Comparison of ENCODE assay signal across 8 cellular contexts in the genomic region with DNA sequence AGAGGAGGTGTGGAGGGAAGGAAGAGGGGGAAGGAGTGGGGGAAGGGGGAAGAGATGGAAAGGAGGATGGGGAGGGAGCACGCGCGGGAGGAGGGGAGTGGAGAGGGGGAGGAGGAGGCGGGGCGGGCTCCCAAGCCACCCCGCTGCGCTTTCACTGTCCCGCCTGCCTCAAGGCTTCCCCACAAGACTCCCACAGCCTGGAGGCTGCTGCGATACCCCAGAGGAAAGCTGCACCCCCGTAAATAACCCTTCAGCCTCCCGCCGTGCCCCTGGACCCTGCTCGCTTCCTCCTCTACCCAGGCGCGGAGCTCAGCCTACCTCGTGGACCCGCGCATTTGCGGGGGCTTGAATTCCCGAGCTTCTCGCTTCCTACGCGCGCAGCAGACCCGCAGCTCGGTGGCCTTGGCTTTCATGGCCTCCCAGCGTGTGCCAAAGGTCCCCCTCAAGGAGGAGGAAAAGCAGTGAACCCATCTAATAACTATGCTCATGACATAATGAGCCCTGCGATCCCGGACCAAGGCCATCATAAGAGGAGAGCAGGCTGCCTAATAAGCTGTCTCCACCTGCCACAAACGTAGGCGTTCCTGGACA. TPM values are rescaled to one million over a fixed set of nuclear protein-coding genes. Genes with fewer than 3 reads are reported as not detected.
A peak's percentile ranks its signal among the peaks of the same experiment; 100 is the strongest.
DNase-seq lines count a peak whose midpoint lies in the region; ATAC-seq and TF ChIP-seq lines count a peak whose summit lies in the region.

A gene (minus strand): TSS at position 547 of the 591 bp plus-strand sequence. CDS start 23 bp downstream, at position 524.

- intact Hi-C loops in left colon (cut with DNase I, micrococcal nuclease): no loop called here

- peak; percentile 59 for ATAC-seq in left colon
- ATAC-seq in GM21717 (IDR thresholded peaks at IDR 0.05; ENCODE audit: unreplicated experiment): no peak
- no peak for ATAC-seq in GM19397 (IDR thresholded peaks at IDR 0.05; ENCODE audit: unreplicated experiment)

- peak within 1 kb of the TSS in 1 of 2 donors; percentile 31 for H3K27ac ChIP-seq in coronary artery

- DNase-seq in activated naive CD4-positive, alpha-beta T cell treated with Interleukin-2 at 50 U/mL for 16 hours: peak; percentile 31
- DNase-seq in activated naive CD4-positive, alpha-beta T cell (lab: John Stamatoyannopoulos, UW): no peak
- DNase-seq in SW480 (ENCODE audit: low spot score) (peak; percentile 33), coronary artery (ENCODE audit: low spot score) (no peak), left colon (peak; percentile 26 to 27)
- peak; percentile 46 to 48 for DNase-seq in stimulated activated CD4-positive, alpha-beta T cell treated with anti-CD3 and anti-CD28 coated beads, Interleukin-4, amount 100 ng/mL, for 4 hours

- H3K4me3 ChIP-seq in coronary artery: peak within 1 kb of the TSS; percentile 76

- no peak for TF ChIP-seq CTCF in coronary artery (IDR thresholded peaks at IDR 0.05)

RNA-seq across cellular contexts. Expression of the gene that starts here (rescaled TPM):
- total RNA-seq in left colon: not detected

Comparison
In these comparisons a context has a peak if more than half of its experiments do, and no peak if none do; other contexts are left out.
1. DNase-seq: peak in activated naive CD4-positive, alpha-beta T cell treated with Interleukin-2 at 50 U/mL for 16 hours (single experiment), SW480 (single experiment) and stimulated activated CD4-positive, alpha-beta T cell treated with anti-CD3 and anti-CD28 coated beads, Interleukin-4, amount 100 ng/mL, for 4 hours (2 of 2); none in activated naive CD4-positive, alpha-beta T cell (0 of 4) and coronary artery (single experiment).
2. Peak in DNase-seq and ATAC-seq in left colon; RNA of the gene not detected or under 1 TPM.